1 cellular context compared by ENCODE assay signal in the genomic region with DNA sequence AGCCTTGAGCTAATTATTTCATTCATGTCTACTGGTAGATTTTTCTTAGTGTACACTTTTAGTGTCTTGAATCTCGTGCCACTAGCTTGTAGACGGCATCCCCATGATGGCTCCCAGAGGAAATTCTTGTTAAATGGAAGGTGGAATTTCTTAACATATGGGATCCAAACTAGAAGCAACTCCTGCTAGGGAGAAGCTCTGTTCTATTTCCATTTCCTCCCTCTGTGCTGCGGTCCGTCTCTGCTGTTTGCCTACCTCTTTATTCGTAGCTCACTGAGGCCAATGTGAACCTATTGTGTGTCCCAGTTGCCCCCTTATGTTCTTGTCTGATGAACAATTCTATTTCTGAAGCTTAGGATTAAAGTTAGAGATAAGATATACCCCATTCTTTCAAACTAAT.
TF ChIP-seq lines count a peak whose summit lies in the region.

No MANE protein-coding gene starts in this region.

TF ChIP-seq in H1, 55 proteins besides CTCF, POLR2A, EP300 and RAD21:
- no peak for TF ChIP-seq HDAC2 (IDR thresholded peaks at IDR 0.05; ENCODE audit: borderline replicate concordance in 1 of 2, low read depth in 2 of 2, low read length in 2 of 2)
- no peak for TF ChIP-seq TAF1 (IDR thresholded peaks at IDR 0.05; ENCODE audit: low read depth, low read length)
- no peak for TF ChIP-seq JUN (IDR thresholded peaks at IDR 0.05; ENCODE audit: low read depth, low read length)
- TF ChIP-seq CBX8 (IDR thresholded peaks at IDR 0.05; ENCODE audit: borderline replicate concordance, low read depth, low read length): no peak
- no peak for TF ChIP-seq JUND (IDR thresholded peaks at IDR 0.05; ENCODE audit: low read length)
- no peak for TF ChIP-seq NANOG (IDR thresholded peaks at IDR 0.05; ENCODE audit: insufficient read depth, low read depth, low read length, poor library complexity, severe bottlenecking)
- no peak for TF ChIP-seq FOSL1 (IDR thresholded peaks at IDR 0.05; ENCODE audit: insufficient read depth, low read depth, low read length)
- no peak for TF ChIP-seq SIX5 (IDR thresholded peaks at IDR 0.05; ENCODE audit: low read depth, low read length)
- TF ChIP-seq HDAC6 (IDR thresholded peaks at IDR 0.05; ENCODE audit: low read depth, low read length): no peak
- no peak for TF ChIP-seq SP4 (IDR thresholded peaks at IDR 0.05; ENCODE audit: low read length)
- TF ChIP-seq PHF8 (conservative IDR thresholded peaks at IDR 0.05; ENCODE audit: low read depth, low read length): no peak
- TF ChIP-seq SIRT6 (IDR thresholded peaks at IDR 0.05; ENCODE audit: low read length): no peak
- no peak for TF ChIP-seq TBP (IDR thresholded peaks at IDR 0.05; ENCODE audit: low read depth, low read length)
- TF ChIP-seq CREB1 (IDR thresholded peaks at IDR 0.05): no peak
- no peak for TF ChIP-seq TAF7 (optimal IDR thresholded peaks at IDR 0.05; ENCODE audit: borderline replicate concordance, low read depth, low read length)
- no peak for TF ChIP-seq SUZ12 (IDR thresholded peaks at IDR 0.05; ENCODE audit: low read length)
- TF ChIP-seq MAFK (IDR thresholded peaks at IDR 0.05; ENCODE audit: low read depth, low read length): no peak
